Comparison of ENCODE assay signal across 11 cellular contexts in the genomic region with DNA sequence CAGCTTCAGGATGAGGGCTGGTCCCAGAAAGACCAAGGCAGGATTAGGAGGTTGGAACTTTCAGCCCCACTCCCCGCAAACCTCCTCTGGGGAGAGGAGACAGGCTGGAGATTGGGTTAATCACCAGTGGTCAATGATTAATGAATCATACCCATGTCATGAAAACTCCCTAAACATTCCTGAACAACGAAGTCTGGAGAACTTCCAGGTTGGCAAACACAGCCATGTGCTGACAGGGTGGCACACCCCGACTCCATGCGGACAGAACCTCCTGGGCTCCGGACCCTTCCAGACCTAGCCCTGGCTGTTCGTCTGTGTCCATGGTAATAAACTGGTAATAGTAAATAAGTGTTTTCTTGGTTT.
DNase-seq lines count a peak whose midpoint lies in the region; ATAC-seq and TF ChIP-seq lines count a peak whose summit lies in the region.
"Had no signal": no experiment of that assay in that cellular context is flagged by ENCODE, and none has a peak within 500 bp of the region (broad histone marks: within the 10 kb centered on the region; RNA-seq: fewer than 3 reads in every experiment).

No MANE protein-coding gene starts in this region.

- H2AFZ ChIP-seq in fibroblast of lung (ENCODE audit: low read length) (no peak overlapping the region), neuronal stem cell (ENCODE audit: low read length) (no peak overlapping the region)

- peak; percentile 46 for DNase-seq in DMS53 treated with DMSO at 0.1 percent for 48 hours (lab: John Stamatoyannopoulos, UW; ENCODE audit: unreplicated experiment)
- DNase-seq in RWPE1 (ENCODE audit: low spot score), result peak; percentile 98
- peak; percentile 16 to 83 for DNase-seq in fibroblast of lung (ENCODE audit: low read depth in 2 of 2)
- no peak for DNase-seq in neuronal stem cell (ENCODE audit: low spot score)
- DNase-seq in NCI-H146 (lab: John Stamatoyannopoulos, UW), result no peak
- DNase-seq in NCI-H1436 treated with DMSO at 0.1 percent for 48 hours (lab: John Stamatoyannopoulos, UW), result no peak
- DNase-seq: COR-L47, Karpas-422 had no signal

- no peak overlapping the region for H2BK12ac ChIP-seq in neuronal stem cell (ENCODE audit: low read length)

- H3K27me3 Mint-ChIP-seq in stimulated activated memory B cell treated with anti-CD40 and anti-IgM and Interleukin-4, amounts not matched to agents 10 μg/mL and 1 μg/mL and 100 μg/mL, for 72 hours, result peaks cover 18% of the 10 kb centered on the region

- H3K36me3 ChIP-seq in fibroblast of lung (ENCODE audit: control insufficient read depth, insufficient read depth, low read length) (no peaks in the 10 kb centered on the region), neuronal stem cell (replicated peaks in 1 of 2; ENCODE audit: control insufficient read depth in 2 of 2, insufficient read depth in 2 of 2, low read length in 2 of 2) (no peaks in the 10 kb centered on the region)
- H3K36me3 ChIP-seq: right atrium auricular region had no signal

- H3K9ac ChIP-seq in fibroblast of lung (ENCODE audit: insufficient read depth, low read length), result no peak overlapping the region
- H3K9ac ChIP-seq in neuronal stem cell (ENCODE audit: low read depth, low read length, poor library complexity), result no peak overlapping the region

- no peaks in the 10 kb centered on the region for H3K36me3 Mint-ChIP-seq in stimulated activated memory B cell treated with anti-CD40 and anti-IgM and Interleukin-4, amounts not matched to agents 10 μg/mL and 1 μg/mL and 100 μg/mL, for 72 hours

- no peak overlapping the region for H3K14ac ChIP-seq in neuronal stem cell (ENCODE audit: low read length)

- no peak overlapping the region for H3K4me2 ChIP-seq in fibroblast of lung (ENCODE audit: extremely low read depth, insufficient read depth, low read length)
- H3K4me2 ChIP-seq in neuronal stem cell (ENCODE audit: insufficient read depth, low read length, poor library complexity, severe bottlenecking), result no peak overlapping the region

- CTCF ChIA-PET in RWPE1 (lab: Yijun Ruan, JAX), result no interaction called here

- no peak overlapping the region for H4K91ac ChIP-seq in neuronal stem cell (ENCODE audit: low read depth, low read length, poor library complexity)

- no peak overlapping the region for H3K4ac ChIP-seq in neuronal stem cell (ENCODE audit: low read length)

- H3K9me3 Mint-ChIP-seq in stimulated activated memory B cell treated with anti-CD40 and anti-IgM and Interleukin-4, amounts not matched to agents 10 μg/mL and 1 μg/mL and 100 μg/mL, for 72 hours, result no peaks in the 10 kb centered on the region

- H3K27ac ChIP-seq in RWPE1 (peak overlapping the region; percentile 68), fibroblast of lung (ENCODE audit: insufficient read depth, low read length) (no peak overlapping the region), neuronal stem cell (replicated peaks; ENCODE audit: low read length) (no peak overlapping the region)
- H3K27ac ChIP-seq: right atrium auricular region had no signal

- POLR2A ChIA-PET in RWPE1 (lab: Yijun Ruan, JAX; ENCODE audit: low non-redundant PET), result no interaction called here

- H2BK120ac ChIP-seq in neuronal stem cell (ENCODE audit: low read depth, low read length), result no peak overlapping the region

- WGBS in neuronal stem cell (ENCODE audit: extremely low coverage in 2 of 2, insufficient read length in 2 of 2, insufficient replicate concordance in 1 of 2), 2 donors, result no CpG with 5 or more reads among the region's 6 CpGs

- H3K4me3 ChIP-seq in fibroblast of lung (replicated peaks in 1 of 4; ENCODE audit: control extremely low read depth in 1 of 4, insufficient read depth in 1 of 4, low read depth in 3 of 4, low read length in 4 of 4), result no peak overlapping the region
- H3K4me3 ChIP-seq in neuronal stem cell (ENCODE audit: low read length in 2 of 2), result no peak overlapping the region
- H3K4me3 ChIP-seq: right atrium auricular region had no signal

- no peaks in the 10 kb centered on the region for H4K20me1 ChIP-seq in fibroblast of lung (ENCODE audit: control insufficient read depth, extremely low read depth, insufficient read depth, low read length)

- H3K27ac Mint-ChIP-seq in stimulated activated memory B cell treated with anti-CD40 and anti-IgM and Interleukin-4, amounts not matched to agents 10 μg/mL and 1 μg/mL and 100 μg/mL, for 72 hours, result no peak overlapping the region

- TF ChIP-seq CTCF in RWPE1 (conservative IDR thresholded peaks at IDR 0.05; ENCODE audit: low read depth) (no peak), fibroblast of lung (conservative IDR thresholded peaks at IDR 0.05 in 1 of 2, IDR thresholded peaks at IDR 0.05 in 1 of 2; ENCODE audit: low read depth in 1 of 2, low read length in 2 of 2) (no peak)

- H3K27me3 ChIP-seq in fibroblast of lung (ENCODE audit: control insufficient read depth, insufficient read depth, low read length) (no peaks in the 10 kb centered on the region), neuronal stem cell (ENCODE audit: control insufficient read depth in 3 of 3, insufficient read depth in 3 of 3, low read depth in 1 of 3, low read length in 3 of 3) (peaks cover 0 to 13% (median 0%) of the 10 kb centered on the region in 3 experiments)
- H3K27me3 ChIP-seq: right atrium auricular region had no signal

- H3K4me1 Mint-ChIP-seq in stimulated activated memory B cell treated with anti-CD40 and anti-IgM and Interleukin-4, amounts not matched to agents 10 μg/mL and 1 μg/mL and 100 μg/mL, for 72 hours, result no peaks in the 10 kb centered on the region

- H3K4me1 ChIP-seq in fibroblast of lung (ENCODE audit: control insufficient read depth, extremely low read depth, insufficient read depth, low read length) (peaks cover 9% of the 10 kb centered on the region), neuronal stem cell (ENCODE audit: control insufficient read depth in 2 of 2, insufficient read depth in 1 of 2, low read depth in 1 of 2, low read length in 2 of 2) (peaks cover 0 to 5% of the 10 kb centered on the region in 2 donors)

- no peaks in the 10 kb centered on the region for H3K9me3 ChIP-seq in fibroblast of lung (ENCODE audit: control insufficient read depth, insufficient read depth, low read depth, low read length)
- H3K9me3 ChIP-seq in neuronal stem cell (replicated peaks in 1 of 2; ENCODE audit: control insufficient read depth in 2 of 2, insufficient read depth in 1 of 2, low read depth in 1 of 2, low read length in 2 of 2), result no peaks in the 10 kb centered on the region
- H3K9me3 ChIP-seq: right atrium auricular region had no signal

- no peak overlapping the region for H3K23ac ChIP-seq in neuronal stem cell (ENCODE audit: low read depth, low read length, poor library complexity)

- H2BK5ac ChIP-seq in neuronal stem cell (ENCODE audit: low read length), result no peak overlapping the region

- H3K18ac ChIP-seq in neuronal stem cell (ENCODE audit: low read length), result peak overlapping the region; percentile 55

- no peak overlapping the region for H2AK5ac ChIP-seq in neuronal stem cell (ENCODE audit: low read depth, low read length)

- H3K4me3 Mint-ChIP-seq in stimulated activated memory B cell treated with anti-CD40 and anti-IgM and Interleukin-4, amounts not matched to agents 10 μg/mL and 1 μg/mL and 100 μg/mL, for 72 hours, result no peak overlapping the region

- peaks cover 2% of the 10 kb centered on the region for H3K79me1 ChIP-seq in neuronal stem cell (ENCODE audit: low read depth, low read length)

- ATAC-seq in stimulated activated memory B cell treated with anti-CD40 and anti-IgM and Interleukin-4, amounts not matched to agents 10 μg/mL and 1 μg/mL and 100 μg/mL, for 72 hours, result no peak
- ATAC-seq in HG03439 (IDR thresholded peaks at IDR 0.05; ENCODE audit: unreplicated experiment), result no peak

- H4K8ac ChIP-seq in neuronal stem cell (ENCODE audit: low read depth, low read length), result no peak overlapping the region

- no peak overlapping the region for H2BK15ac ChIP-seq in neuronal stem cell (ENCODE audit: low read length)

- no peaks in the 10 kb centered on the region for H3K79me2 ChIP-seq in fibroblast of lung (ENCODE audit: control insufficient read depth, insufficient read depth, low read length)

Comparison
In these comparisons a context has a peak if more than half of its experiments do, and no peak if none do; other contexts are left out.
1. DNase-seq: peak in DMS53 treated with DMSO at 0.1 percent for 48 hours (single experiment), RWPE1 (single experiment) and fibroblast of lung (2 of 2); none in neuronal stem cell (single experiment), NCI-H146 (single experiment) and NCI-H1436 treated with DMSO at 0.1 percent for 48 hours (single experiment).